1 cellular context compared by ENCODE assay signal in the genomic region with DNA sequence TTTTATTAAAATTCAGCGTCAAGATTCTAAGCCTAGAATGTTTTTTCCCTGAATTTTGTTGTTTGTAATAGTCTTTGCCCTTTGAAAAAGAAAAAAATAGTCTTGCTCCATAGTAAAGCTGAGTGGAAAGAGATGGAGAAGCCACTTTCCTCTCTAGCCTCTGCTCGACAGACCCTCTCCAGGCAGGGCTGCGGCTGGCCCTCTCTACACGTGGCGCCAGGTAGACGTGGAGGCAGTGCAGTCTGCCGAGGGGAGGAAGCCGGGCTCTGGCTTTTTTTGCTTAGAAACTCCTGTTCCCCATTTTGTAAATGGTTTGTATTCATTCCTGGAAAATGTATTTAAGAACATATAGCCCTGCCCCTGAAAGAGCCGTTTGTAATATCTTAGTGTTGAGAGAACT.
TF ChIP-seq lines count a peak whose summit lies in the region.

No MANE protein-coding gene starts in this region.

TF ChIP-seq in GM23338, 12 proteins besides CTCF, POLR2A, EP300 and RAD21 (continued from another document):
- no peak for TF ChIP-seq ZNF114 (CRISPR knock-in tag; IDR thresholded peaks at IDR 0.05)
